Comparison of ENCODE assay signal across 8 cellular contexts in genomic region chr5:72556351-72557146, GRCh38. TPM values are rescaled to one million over a fixed set of nuclear protein-coding genes. Genes with fewer than 3 reads are reported as not detected.
A peak's percentile ranks its signal among the peaks of the same experiment; 100 is the strongest.
DNase-seq lines count a peak whose midpoint lies in the region; ATAC-seq and TF ChIP-seq lines count a peak whose summit lies in the region.

No MANE protein-coding gene starts in this region.

- 4 to 6% methylated on average over 32 to 33 of the region's 41 CpGs for WGBS in thyroid gland, 2 donors

- peak overlapping the region; percentile 16 to 19 for H3K27ac Mint-ChIP-seq in natural killer cell

- ATAC-seq in GM21825 (IDR thresholded peaks at IDR 0.05; ENCODE audit: unreplicated experiment) (peak; percentile 71), natural killer cell (peak; percentile 35 to 81 (median 53))

- H3K36me3 Mint-ChIP-seq in natural killer cell = no peaks in the 10 kb centered on the region

- no peaks in the 10 kb centered on the region for H3K36me3 ChIP-seq in thyroid gland

- H3K27me3 Mint-ChIP-seq in natural killer cell (ENCODE audit: low read depth in 2 of 2) = peaks cover 22 to 41% of the 10 kb centered on the region in 2 donors

- H3K4me1 ChIP-seq in thyroid gland = peaks cover 14 to 20% of the 10 kb centered on the region in 2 donors

- H3K4me3 Mint-ChIP-seq in natural killer cell = peak overlapping the region; percentile 87

- peak overlapping the region; percentile 28 for H3K4me3 ChIP-seq in fibroblast of the aortic adventitia (ENCODE audit: low read depth, low read length)
- H3K4me3 ChIP-seq in thyroid gland (replicated peaks in 1 of 3) = peak overlapping the region in 2 of 3 donors; percentile 14 to 30

- no peaks in the 10 kb centered on the region for H3K27me3 ChIP-seq in thyroid gland

- peak overlapping the region; percentile 77 to 89 (median 81) for H3K27ac ChIP-seq in thyroid gland

- H3K4me1 Mint-ChIP-seq in natural killer cell = peaks cover 13 to 16% of the 10 kb centered on the region in 2 donors

- peak in 1 of 2 donors; percentile 45 for TF ChIP-seq POLR2A in thyroid gland (IDR thresholded peaks at IDR 0.05)

- DNase-seq in GM10266 (ENCODE audit: extremely low spot score) (peak; percentile 63), NCI-H1092 treated with DMSO at 0.1 percent for 48 hours (lab: John Stamatoyannopoulos, UW) (peak; percentile 71), fibroblast of the aortic adventitia (ENCODE audit: low read depth) (peak; percentile 57), natural killer cell (no peak), thyroid gland (peak; percentile 72 to 73), NCI-H345 treated with DMSO at 0.1 percent for 48 hours (lab: John Stamatoyannopoulos, UW; ENCODE audit: unreplicated experiment) (no peak)
- peak in 2 of 3 experiments; percentile 8 to 14 for DNase-seq in activated CD8-positive, alpha-beta memory T cell treated with anti-CD3 and anti-CD28 coated beads for 48 hours (ENCODE audit: low read depth in 2 of 3, low spot score in 2 of 3)

- H3K9me3 ChIP-seq in thyroid gland = no peaks in the 10 kb centered on the region

- intact Hi-C loops in natural killer cell (cut with micrococcal nuclease) (no loop called here), thyroid gland (cut with DNase I) (no loop called here)

- H3K9me3 Mint-ChIP-seq in natural killer cell = no peaks in the 10 kb centered on the region

- peak; percentile 51 for TF ChIP-seq CTCF in GM10266 (IDR thresholded peaks at IDR 0.05; ENCODE audit: control insufficient read depth, insufficient read depth, low read depth, missing control alignments)
- TF ChIP-seq CTCF in fibroblast of the aortic adventitia (IDR thresholded peaks at IDR 0.05; ENCODE audit: insufficient read depth, low read length) = no peak
- no peak for TF ChIP-seq CTCF in natural killer cell (IDR thresholded peaks at IDR 0.05)
- TF ChIP-seq CTCF in thyroid gland (IDR thresholded peaks at IDR 0.05) = peak in 1 of 6 experiments; percentile 1

RNA-seq across cellular contexts. Expression of gene ZNF366, which starts 49.3 kb away (rescaled TPM):
- total RNA-seq in fibroblast of the aortic adventitia (ENCODE audit: low replicate concordance) (not detected in 2 replicates), natural killer cell (under 1 TPM in 1 of 3 donors, not detected in 2; 0.54 TPM), thyroid gland (10 to 100 TPM in 1 of 4 donors, 1 to 10 TPM in 3; 1.3 to 14.7 (median 3.0) TPM)

Comparison
In these comparisons a context has a peak if more than half of its experiments do, and no peak if none do; other contexts are left out.
1. DNase-seq: peak in GM10266 (single experiment), NCI-H1092 treated with DMSO at 0.1 percent for 48 hours (single experiment), activated CD8-positive, alpha-beta memory T cell treated with anti-CD3 and anti-CD28 coated beads for 48 hours (2 of 3), fibroblast of the aortic adventitia (single experiment) and thyroid gland (2 of 2); none in natural killer cell (single experiment) and NCI-H345 treated with DMSO at 0.1 percent for 48 hours (single experiment).